8 cellular contexts compared by ENCODE assay signal in the genomic region with DNA sequence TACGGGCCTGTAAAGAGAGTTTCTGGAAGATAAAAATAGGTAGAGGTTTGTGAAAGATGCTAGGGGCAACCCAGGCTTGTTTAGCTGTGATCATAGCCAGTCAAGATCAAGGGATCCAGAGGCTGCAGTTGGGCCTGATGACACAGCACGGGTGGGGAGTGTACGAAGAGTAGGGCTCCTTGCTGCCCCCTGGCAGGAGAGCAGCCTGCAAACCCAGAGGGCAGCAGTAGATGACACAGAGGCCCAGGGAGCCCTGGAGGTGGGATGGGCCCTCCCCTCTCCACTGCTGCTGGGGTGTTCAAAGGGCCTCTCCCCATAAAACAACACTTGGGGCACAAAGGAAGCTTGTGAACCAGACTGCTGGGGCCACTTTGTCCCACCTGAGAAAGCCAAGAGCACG. TPM values are rescaled to one million over a fixed set of nuclear protein-coding genes. Genes with fewer than 3 reads are reported as not detected.
DNase-seq lines count a peak whose midpoint lies in the region; ATAC-seq and TF ChIP-seq lines count a peak whose summit lies in the region.

No MANE protein-coding gene starts in this region.

- peak; percentile 24 for DNase-seq in NCI-H146 (lab: John Stamatoyannopoulos, UW)
- DNase-seq in NCI-H146 treated with DMSO at 0.1 percent for 48 hours (lab: John Stamatoyannopoulos, UW; ENCODE audit: unreplicated experiment), result no peak
- DNase-seq in NCI-H82 treated with DMSO at 0.1 percent for 48 hours (lab: John Stamatoyannopoulos, UW; ENCODE audit: unreplicated experiment), result peak; percentile 11
- DNase-seq in astrocyte of the spinal cord (ENCODE audit: low read depth, low spot score), result no peak
- DNase-seq in myocyte (ENCODE audit: low read depth), result peak; percentile 64
- no peak for DNase-seq in posterior vena cava (ENCODE audit: low spot score)
- DNase-seq in NCI-H2081 (lab: John Stamatoyannopoulos, UW), result no peak

- H3K4me3 ChIP-seq in astrocyte of the spinal cord (ENCODE audit: low read depth, low read length), result no peak overlapping the region

- no peak for ATAC-seq in GM18907 (IDR thresholded peaks at IDR 0.05; ENCODE audit: unreplicated experiment)

- in situ Hi-C loops in astrocyte of the spinal cord (cut with HindIII; ENCODE audit: low sequenced_read_pairs), result no loop called here

- peak; percentile 37 for TF ChIP-seq CTCF in astrocyte of the spinal cord (IDR thresholded peaks at IDR 0.05; ENCODE audit: low read depth, low read length)

- intact Hi-C loops in posterior vena cava (cut with DNase I), result no loop called here

RNA-seq across cellular contexts. Expression of a gene that starts 47.2 kb away (rescaled TPM):
- 44.1 and 57.0 TPM in 2 replicates for total RNA-seq in myocyte
- polyA plus RNA-seq in myocyte (2012), result 163 TPM
- 10 to 100 TPM; 88.4 to 91.7 TPM for total RNA-seq in posterior vena cava

Comparison
In these comparisons a context has a peak if more than half of its experiments do, and no peak if none do; other contexts are left out.
1. DNase-seq: peak in NCI-H146 (single experiment), NCI-H82 treated with DMSO at 0.1 percent for 48 hours (single experiment) and myocyte (single experiment); none in NCI-H146 treated with DMSO at 0.1 percent for 48 hours (single experiment), astrocyte of the spinal cord (single experiment), posterior vena cava (single experiment) and NCI-H2081 (0 of 2).